In genomic region chr7:115987486-115987885, GRCh38 we compare ENCODE assay signal across 34 cellular contexts. TPM values are rescaled to one million over a fixed set of nuclear protein-coding genes. Genes with fewer than 3 reads are reported as not detected.
"Had no signal": no experiment of that assay in that cellular context is flagged by ENCODE, and none has a peak within 500 bp of the region (broad histone marks: within the 10 kb centered on the region; RNA-seq: fewer than 3 reads in every experiment).

No MANE protein-coding gene starts in this region.

- ATAC-seq: activated naive CD4-positive, alpha-beta T cell treated with anti-CD3 and anti-CD28 coated beads, Interleukin-2, amount 50 U/mL, for 72 hours; activated naive CD8-positive, alpha-beta T cell treated with anti-CD3 and anti-CD28 coated beads, Interleukin-2, amount 50 U/mL, for 24 hours; activated T-cell treated with anti-CD3 and anti-CD28 coated beads, Interleukin-2, amount 50 U/mL, for 4 hours; activated T-cell treated with anti-CD3 and anti-CD28 coated beads, Interleukin-2, amount 50 U/mL, for 72 hours; activated T-helper 17 cell treated with anti-CD3 and anti-CD28 coated beads, Interleukin-2, amount 50 U/mL, for 72 hours; body of pancreas had no signal

- H3K27me3 ChIP-seq: adrenal gland, ascending aorta, body of pancreas, brain microvascular endothelial cell, breast epithelium, cardiac muscle cell had no signal

- FAIRE-seq: astrocyte, bronchial epithelial cell had no signal

- H3K4me3 ChIP-seq: adrenal gland, ascending aorta, body of pancreas, breast epithelium, cardiac muscle cell had no signal

- H3K4me1 ChIP-seq: adrenal gland, ascending aorta, body of pancreas, breast epithelium had no signal

- H3K9me3 ChIP-seq: adrenal gland, ascending aorta, body of pancreas, breast epithelium had no signal

- H3K36me3 ChIP-seq: adrenal gland, ascending aorta, brain microvascular endothelial cell, breast epithelium, cardiac muscle cell had no signal

- DNase-seq: activated effector memory CD4-positive, alpha-beta T cell treated with anti-CD3 and anti-CD28 coated beads, Interleukin-2, amount 50 U/mL, for 16 hours; activated effector memory CD4-positive, alpha-beta T cell treated with Interleukin-2 at 50 U/mL for 16 hours; activated gamma-delta T cell; activated naive CD4-positive, alpha-beta T cell treated with anti-CD3 and anti-CD28 coated beads for 36 hours; activated naive CD4-positive, alpha-beta T cell treated with anti-CD3 and anti-CD28 coated beads, Interleukin-2, amount 10 ng/mL, durations not matched to agents 7 days and 5 days; activated naive CD4-positive, alpha-beta T cell treated with anti-CD3 and anti-CD28 coated beads, Interleukin-2, amount 50 U/mL, for 16 hours; activated naive CD4-positive, alpha-beta T cell treated with Interleukin-2 at 50 U/mL for 16 hours; activated naive CD8-positive, alpha-beta T cell treated with anti-CD3 and anti-CD28 coated beads for 36 hours; activated naive CD8-positive, alpha-beta T cell treated with anti-CD3 and anti-CD28 coated beads, Interleukin-2, amount 10 ng/mL, durations not matched to agents 7 days and 5 days; activated naive CD8-positive, alpha-beta T cell treated with anti-CD3 and anti-CD28 coated beads, Interleukin-2, amount 50 U/mL, for 24 hours; activated T-cell treated with anti-CD3 and anti-CD28 coated beads, Interleukin-2, amount 50 U/mL, for 1 hour; activated T-cell treated with anti-CD3 and anti-CD28 coated beads, Interleukin-2, amount 50 U/mL, for 24 hours; activated T-cell treated with anti-CD3 and anti-CD28 coated beads, Interleukin-2, amount 50 U/mL, for 4 hours; activated T-cell treated with anti-CD3 and anti-CD28 coated beads, Interleukin-2, amount 50 U/mL, for 48 hours; activated T-cell treated with anti-CD3 and anti-CD28 coated beads, Interleukin-2, amount 50 U/mL, for 72 hours; adrenal gland; amniotic stem cell; amygdala; anterior cingulate cortex; aorta; body of pancreas; brain microvascular endothelial cell; caudate nucleus; central memory CD4-positive, alpha-beta T cell; cerebellar nuclear complex had no signal

- H3K27ac ChIP-seq: adrenal gland, ascending aorta, body of pancreas, brain microvascular endothelial cell, breast epithelium, cardiac muscle cell had no signal

RNA-seq across cellular contexts. Expression of gene TFEC, which starts 43.1 kb away (rescaled TPM):
- total RNA-seq: activated naive CD4-positive, alpha-beta T cell treated with anti-CD3 and anti-CD28 coated beads for 36 hours; activated naive CD4-positive, alpha-beta T cell treated with anti-CD3 and anti-CD28 coated beads, Interleukin-2, amount 50 U/mL, for 72 hours; activated T-helper 1 cell treated with anti-CD3 and anti-CD28 coated beads, Interleukin-12 subunit alpha, Interleukin-12 subunit beta, Interleukin-2, Interleukin-4 antibody, amounts not matched to agents 30 ng/mL and 10 ng/mL and 1 ng/mL, durations not matched to agents 14 hours and 24 hours and 36 hours; activated T-helper 2 cell treated with anti-CD3 and anti-CD28 coated beads, Interferon-gamma antibody, Interleukin-2, Interleukin-4, amounts not matched to agents 10 μg/mL and 5 μg/mL and 100 μg/mL, durations not matched to agents 14 hours and 24 hours and 36 hours; bronchial epithelial cell; cardiac muscle cell had no signal
- polyA plus RNA-seq: cardiac muscle cell had no signal
